2 cellular contexts compared by ENCODE assay signal in genomic region chr5:175336781-175337180, GRCh38.
TF ChIP-seq lines count a peak whose summit lies in the region.

No MANE protein-coding gene starts in this region.

TF ChIP-seq in SK-N-SH, 30 proteins besides CTCF, POLR2A, EP300 and RAD21 (continued from another document):
- TF ChIP-seq, protein P1, sequence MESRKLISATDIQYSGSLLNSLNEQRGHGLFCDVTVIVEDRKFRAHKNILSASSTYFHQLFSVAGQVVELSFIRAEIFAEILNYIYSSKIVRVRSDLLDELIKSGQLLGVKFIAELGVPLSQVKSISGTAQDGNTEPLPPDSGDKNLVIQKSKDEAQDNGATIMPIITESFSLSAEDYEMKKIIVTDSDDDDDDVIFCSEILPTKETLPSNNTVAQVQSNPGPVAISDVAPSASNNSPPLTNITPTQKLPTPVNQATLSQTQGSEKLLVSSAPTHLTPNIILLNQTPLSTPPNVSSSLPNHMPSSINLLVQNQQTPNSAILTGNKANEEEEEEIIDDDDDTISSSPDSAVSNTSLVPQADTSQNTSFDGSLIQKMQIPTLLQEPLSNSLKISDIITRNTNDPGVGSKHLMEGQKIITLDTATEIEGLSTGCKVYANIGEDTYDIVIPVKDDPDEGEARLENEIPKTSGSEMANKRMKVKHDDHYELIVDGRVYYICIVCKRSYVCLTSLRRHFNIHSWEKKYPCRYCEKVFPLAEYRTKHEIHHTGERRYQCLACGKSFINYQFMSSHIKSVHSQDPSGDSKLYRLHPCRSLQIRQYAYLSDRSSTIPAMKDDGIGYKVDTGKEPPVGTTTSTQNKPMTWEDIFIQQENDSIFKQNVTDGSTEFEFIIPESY (IDR thresholded peaks at IDR 0.05; ENCODE audit: borderline replicate concordance, low read depth), result no peak

TF ChIP-seq in SK-N-SH treated with all-trans-retinoic acid at 6 μM for 48 hours, 23 proteins besides CTCF, POLR2A, EP300 and RAD21 (continued from another document):
- no peak for TF ChIP-seq ZNF70 (CRISPR knock-in tag; IDR thresholded peaks at IDR 0.05)
- no peak for TF ChIP-seq ZNF565 (CRISPR knock-in tag; conservative IDR thresholded peaks at IDR 0.05; ENCODE audit: low read depth)
- TF ChIP-seq ESRRG (CRISPR knock-in tag; IDR thresholded peaks at IDR 0.05), result no peak
- TF ChIP-seq OSR1 (CRISPR knock-in tag; IDR thresholded peaks at IDR 0.05), result no peak
- no peak for TF ChIP-seq RARB (CRISPR knock-in tag; IDR thresholded peaks at IDR 0.05)
- no peak for TF ChIP-seq ISL1 (CRISPR knock-in tag; IDR thresholded peaks at IDR 0.05)
- no peak for TF ChIP-seq GLIS3 (CRISPR knock-in tag; IDR thresholded peaks at IDR 0.05)
- TF ChIP-seq ZFP30 (CRISPR knock-in tag; IDR thresholded peaks at IDR 0.05), result no peak
- no peak for TF ChIP-seq CREB5 (CRISPR knock-in tag; IDR thresholded peaks at IDR 0.05; ENCODE audit: low read depth)
- TF ChIP-seq CSDC2 (CRISPR knock-in tag; IDR thresholded peaks at IDR 0.05), result no peak
- TF ChIP-seq ARNTL (CRISPR knock-in tag; IDR thresholded peaks at IDR 0.05; ENCODE audit: borderline replicate concordance, low read depth), result no peak
- TF ChIP-seq PATZ1 (CRISPR knock-in tag; IDR thresholded peaks at IDR 0.05; ENCODE audit: borderline replicate concordance), result no peak
- no peak for TF ChIP-seq PPARA (CRISPR knock-in tag; IDR thresholded peaks at IDR 0.05; ENCODE audit: borderline replicate concordance)
- TF ChIP-seq, protein P2, sequence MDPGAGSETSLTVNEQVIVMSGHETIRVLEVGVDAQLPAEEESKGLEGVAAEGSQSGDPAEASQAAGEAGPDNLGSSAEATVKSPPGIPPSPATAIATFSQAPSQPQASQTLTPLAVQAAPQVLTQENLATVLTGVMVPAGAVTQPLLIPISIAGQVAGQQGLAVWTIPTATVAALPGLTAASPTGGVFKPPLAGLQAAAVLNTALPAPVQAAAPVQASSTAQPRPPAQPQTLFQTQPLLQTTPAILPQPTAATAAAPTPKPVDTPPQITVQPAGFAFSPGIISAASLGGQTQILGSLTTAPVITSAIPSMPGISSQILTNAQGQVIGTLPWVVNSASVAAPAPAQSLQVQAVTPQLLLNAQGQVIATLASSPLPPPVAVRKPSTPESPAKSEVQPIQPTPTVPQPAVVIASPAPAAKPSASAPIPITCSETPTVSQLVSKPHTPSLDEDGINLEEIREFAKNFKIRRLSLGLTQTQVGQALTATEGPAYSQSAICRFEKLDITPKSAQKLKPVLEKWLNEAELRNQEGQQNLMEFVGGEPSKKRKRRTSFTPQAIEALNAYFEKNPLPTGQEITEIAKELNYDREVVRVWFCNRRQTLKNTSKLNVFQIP (CRISPR knock-in tag; IDR thresholded peaks at IDR 0.05; ENCODE audit: borderline replicate concordance, low read depth), result no peak
- no peak for TF ChIP-seq ZC3H10 (CRISPR knock-in tag; IDR thresholded peaks at IDR 0.05)
